Comparison of ENCODE assay signal across 9 cellular contexts in genomic region chr7:100865372-100865911, GRCh38. TPM values are rescaled to one million over a fixed set of nuclear protein-coding genes. Genes with fewer than 3 reads are reported as not detected.
DNase-seq lines count a peak whose midpoint lies in the region; ATAC-seq, FAIRE-seq and TF ChIP-seq lines count a peak whose summit lies in the region.
"Had no signal": no experiment of that assay in that cellular context is flagged by ENCODE, and none has a peak within 500 bp of the region (broad histone marks: within the 10 kb centered on the region; RNA-seq: fewer than 3 reads in every experiment).

No MANE protein-coding gene starts in this region.

- TF ChIP-seq CTCF in CD8-positive, alpha-beta T cell (IDR thresholded peaks at IDR 0.05): no peak
- TF ChIP-seq CTCF in H1 (IDR thresholded peaks at IDR 0.05; ENCODE audit: control extremely low read depth in 1 of 3, insufficient read depth in 1 of 3, low read depth in 1 of 3, low read length in 3 of 3) (peak in 2 of 3 experiments; percentile 8 to 41; a peak in 2 of 4 replicates), glutamatergic neuron (IDR thresholded peaks at IDR 0.05; ENCODE audit: partially characterized antibody, unreplicated experiment) (no peak), kidney (IDR thresholded peaks at IDR 0.05; ENCODE audit: borderline replicate concordance, extremely low read depth, insufficient read depth) (no peak)

- no peak overlapping the region for H2AK5ac ChIP-seq in H1 (ENCODE audit: low read depth, low read length)
- H2AK5ac ChIP-seq in trophoblast cell (ENCODE audit: low read length): peak overlapping the region; percentile 19

- no peaks in the 10 kb centered on the region for H3K9me3 ChIP-seq in CD8-positive, alpha-beta T cell (ENCODE audit: low read length)
- H3K9me3 ChIP-seq in H1 (ENCODE audit: insufficient read depth in 2 of 2, low read depth in 1 of 2, low read length in 1 of 2): no peaks in the 10 kb centered on the region
- peaks cover 1% of the 10 kb centered on the region for H3K9me3 ChIP-seq in trophoblast cell (ENCODE audit: insufficient read depth, low read depth, low read length)
- no peaks in the 10 kb centered on the region for H3K9me3 ChIP-seq in kidney (ENCODE audit: control insufficient read depth in 1 of 2, low read length in 2 of 2)

- peaks cover 37% of the 10 kb centered on the region for H3K36me3 Mint-ChIP-seq in CD8-positive, alpha-beta T cell
- H3K36me3 Mint-ChIP-seq in glutamatergic neuron (ENCODE audit: unreplicated experiment): no peaks in the 10 kb centered on the region
- H3K36me3 Mint-ChIP-seq: IgD-negative memory B cell had no signal

- peaks cover 23% of the 10 kb centered on the region for H3K4me1 ChIP-seq in CD8-positive, alpha-beta T cell (ENCODE audit: insufficient read depth, low read length)
- H3K4me1 ChIP-seq in H1 (replicated peaks in 1 of 4; ENCODE audit: control insufficient read depth in 3 of 4, insufficient read depth in 4 of 4, low read length in 3 of 4): peaks cover 2 to 16% (median 11%) of the 10 kb centered on the region in 4 experiments
- H3K4me1 ChIP-seq in trophoblast cell (ENCODE audit: control insufficient read depth in 1 of 2, insufficient read depth in 2 of 2, low read length in 2 of 2): peaks cover 10 to 12% of the 10 kb centered on the region in 2 experiments
- H3K4me1 ChIP-seq in kidney (ENCODE audit: control insufficient read depth in 1 of 2, insufficient read depth in 1 of 2, low read depth in 1 of 2, low read length in 2 of 2): peaks cover 13 to 22% of the 10 kb centered on the region in 2 donors

- peaks cover 6% of the 10 kb centered on the region; the same call in 1 of the 2 replicates for H3K23me2 ChIP-seq in H1 (ENCODE audit: low read depth, low read length)

- TF ChIP-seq RAD21 in H1 (IDR thresholded peaks at IDR 0.05 in 1 of 2, conservative IDR thresholded peaks at IDR 0.05 in 1 of 2; ENCODE audit: low read depth in 2 of 2, low read length in 2 of 2): peak in 1 of 2 experiments; percentile 26; a peak in 1 of 4 replicates

- H3K27me3 Mint-ChIP-seq in CD8-positive, alpha-beta T cell (ENCODE audit: low read depth): no peaks in the 10 kb centered on the region
- H3K27me3 Mint-ChIP-seq in glutamatergic neuron (ENCODE audit: unreplicated experiment): peaks cover 7% of the 10 kb centered on the region
- H3K27me3 Mint-ChIP-seq: IgD-negative memory B cell had no signal

- H4K8ac ChIP-seq in H1 (ENCODE audit: extremely low read depth, insufficient read depth, low read length) (no peak overlapping the region), trophoblast cell (ENCODE audit: low read depth, low read length) (no peak overlapping the region)

- H3K36me3 ChIP-seq in CD8-positive, alpha-beta T cell (ENCODE audit: insufficient read depth, low read length): peaks cover 10% of the 10 kb centered on the region
- peaks cover 10 to 22% (median 12%) of the 10 kb centered on the region in 4 experiments for H3K36me3 ChIP-seq in H1 (ENCODE audit: control insufficient read depth in 2 of 4, insufficient read depth in 4 of 4, low read length in 3 of 4)
- H3K36me3 ChIP-seq in trophoblast cell (ENCODE audit: control insufficient read depth in 1 of 2, insufficient read depth in 2 of 2, low read length in 2 of 2): peaks cover 35 to 40% of the 10 kb centered on the region in 2 experiments
- peaks cover 1 to 8% of the 10 kb centered on the region in 2 donors for H3K36me3 ChIP-seq in kidney (ENCODE audit: control insufficient read depth in 1 of 2, insufficient read depth in 2 of 2, low read length in 2 of 2)

- H3K27ac ChIP-seq in CD8-positive, alpha-beta T cell (ENCODE audit: low read depth, low read length): peak overlapping the region; percentile 54
- H3K27ac ChIP-seq in H1 (ENCODE audit: low read depth, low read length) (no peak overlapping the region), trophoblast cell (ENCODE audit: low read depth, low read length) (no peak overlapping the region), kidney (ENCODE audit: low read depth in 2 of 2, low read length in 2 of 2) (peak overlapping the region in 1 of 2 donors; percentile 20)

- H3K14ac ChIP-seq in H1 (ENCODE audit: insufficient read length) (no peak overlapping the region), trophoblast cell (ENCODE audit: low read length) (no peak overlapping the region)

- TF ChIP-seq POLR2A in H1 (IDR thresholded peaks at IDR 0.05; ENCODE audit: control extremely low read depth in 1 of 2, low read depth in 2 of 2, low read length in 2 of 2): no peak

- no peak overlapping the region for H2BK20ac ChIP-seq in H1 (ENCODE audit: low read length)

- no peak for TF ChIP-seq EP300 in H1 (IDR thresholded peaks at IDR 0.05; ENCODE audit: borderline replicate concordance in 1 of 2, low read depth in 2 of 2, low read length in 2 of 2)

- H3K9ac ChIP-seq in H1 (replicated peaks in 1 of 4; ENCODE audit: extremely low read depth in 1 of 4, low read depth in 3 of 4, low read length in 3 of 4): no peak overlapping the region
- no peak overlapping the region for H3K9ac ChIP-seq in trophoblast cell (ENCODE audit: low read length)
- H3K9ac ChIP-seq in kidney (ENCODE audit: low read length in 2 of 2): no peak overlapping the region

- H3K4me3 ChIP-seq in CD8-positive, alpha-beta T cell (ENCODE audit: low read depth, low read length): peak overlapping the region; percentile 36
- H3K4me3 ChIP-seq in H1 (ENCODE audit: extremely low read depth in 1 of 4, insufficient read depth in 2 of 4, low read depth in 3 of 4, low read length in 4 of 4) (no peak overlapping the region), trophoblast cell (ENCODE audit: low read depth, low read length) (no peak overlapping the region), kidney (ENCODE audit: low read length in 2 of 2) (no peak overlapping the region)

- H3K27me3 ChIP-seq in CD8-positive, alpha-beta T cell (ENCODE audit: insufficient read depth, low read length): no peaks in the 10 kb centered on the region
- H3K27me3 ChIP-seq in H1 (replicated peaks in 1 of 4; ENCODE audit: control insufficient read depth in 3 of 4, extremely low read depth in 1 of 4, insufficient read depth in 3 of 4, low read length in 3 of 4) (no peaks in the 10 kb centered on the region), trophoblast cell (ENCODE audit: insufficient read depth, low read length) (no peaks in the 10 kb centered on the region)

- no peak for ATAC-seq in CD8-positive, alpha-beta T cell
- ATAC-seq in HG03175 (IDR thresholded peaks at IDR 0.05; ENCODE audit: unreplicated experiment): no peak

- H3K4ac ChIP-seq in H1 (replicated peaks; ENCODE audit: insufficient read length, low read depth, low read length) (no peak overlapping the region), trophoblast cell (ENCODE audit: low read depth, low read length) (no peak overlapping the region)

- no peak overlapping the region for H3K4me2 ChIP-seq in H1 (ENCODE audit: insufficient read depth in 1 of 2, low read depth in 2 of 2, low read length in 2 of 2)
- no peak overlapping the region for H3K4me2 ChIP-seq in trophoblast cell (ENCODE audit: low read length)

- no peaks in the 10 kb centered on the region for H3K9me3 Mint-ChIP-seq in CD8-positive, alpha-beta T cell
- H3K9me3 Mint-ChIP-seq in glutamatergic neuron (ENCODE audit: unreplicated experiment): peaks cover 5% of the 10 kb centered on the region
- H3K9me3 Mint-ChIP-seq: IgD-negative memory B cell had no signal

- POLR2A ChIA-PET in CD8-positive, alpha-beta T cell (lab: Charles Lee): interaction anchor here (1.8 kb wide), 1 partner anchor 10 kb away, joined by 11 read pairs; the partner anchor contains the start of gene SRRT
- POLR2A ChIA-PET in H1 (lab: Charles Lee; ENCODE audit: partially characterized antibody): interaction anchor here (1.2 to 2.1 kb wide), 4 partner anchors 9 to 62 kb away, joined by 3 to 5 read pairs (median 4); partner anchors contain the start of gene SRRT

- H2BK5ac ChIP-seq in H1 (ENCODE audit: low read depth, low read length): no peak overlapping the region
- no peak overlapping the region for H2BK5ac ChIP-seq in trophoblast cell (ENCODE audit: low read depth, low read length, poor library complexity)

- no peak overlapping the region for H4K91ac ChIP-seq in H1 (replicated peaks; ENCODE audit: insufficient read length, low read length)
- H4K91ac ChIP-seq in trophoblast cell (ENCODE audit: low read depth, low read length): no peak overlapping the region

- no peak overlapping the region for H4K12ac ChIP-seq in trophoblast cell (ENCODE audit: low read depth, low read length)

- no peak for DNase-seq in CD8-positive, alpha-beta T cell
- DNase-seq in NCI-H1092 (lab: John Stamatoyannopoulos, UW) (peak; percentile 14), H1 (ENCODE audit: low read depth in 1 of 2, low spot score in 2 of 2) (no peak), trophoblast cell (peak; percentile 94 to 97), glutamatergic neuron (no peak), kidney (no peak), DMS79 treated with DMSO at 0.1 percent for 48 hours (lab: John Stamatoyannopoulos, UW) (no peak)

- intact Hi-C loops in CD8-positive, alpha-beta T cell (cut with DNase I, micrococcal nuclease): no loop called here
- intact Hi-C loops in kidney (cut with DNase I): no loop called here

- peaks cover 19% of the 10 kb centered on the region for H3K4me1 Mint-ChIP-seq in CD8-positive, alpha-beta T cell (ENCODE audit: low read depth)
- H3K4me1 Mint-ChIP-seq in glutamatergic neuron (ENCODE audit: low read depth, unreplicated experiment): peaks cover 1% of the 10 kb centered on the region

- no peak overlapping the region; the same call in 1 of the 2 replicates for H3K18ac ChIP-seq in H1 (ENCODE audit: extremely low read depth, low read length)
- H3K18ac ChIP-seq in trophoblast cell (ENCODE audit: low read length): no peak overlapping the region

- H3K79me1 ChIP-seq in H1 (ENCODE audit: low read depth, low read length) (peaks cover 5% of the 10 kb centered on the region; the same call in 1 of the 2 replicates), trophoblast cell (ENCODE audit: low read length) (peaks cover 22% of the 10 kb centered on the region)

- 82% methylated on average over 17 of the region's 17 CpGs; no CpG with 5 or more reads in 1 of the 2 experiments for WGBS in H1 (ENCODE audit: extremely low coverage in 1 of 2, insufficient coverage in 1 of 2, insufficient read length in 1 of 2, insufficient replicate concordance in 2 of 2, low coverage in 1 of 2, low lambda C conversion rate in 2 of 2, missing lambda C conversion rate in 1 of 2), 2 experiments
- no CpG with 5 or more reads among the region's 17 CpGs for WGBS in trophoblast cell (ENCODE audit: extremely low coverage, insufficient coverage, insufficient read length)

- H2BK120ac ChIP-seq in H1 (replicated peaks; ENCODE audit: low read depth, low read length): no peak overlapping the region
- no peak overlapping the region for H2BK120ac ChIP-seq in trophoblast cell (ENCODE audit: insufficient read depth, low read length, poor library complexity)

- H3K4me3 Mint-ChIP-seq in CD8-positive, alpha-beta T cell: no peak overlapping the region
- H3K4me3 Mint-ChIP-seq in glutamatergic neuron (ENCODE audit: unreplicated experiment): no peak overlapping the region

- H4K5ac ChIP-seq in H1 (ENCODE audit: insufficient read length, low read depth, low read length): no peak overlapping the region

- H3K56ac ChIP-seq in H1 (replicated peaks; ENCODE audit: insufficient read length, low read depth, low read length): no peak overlapping the region

- H3K23ac ChIP-seq in H1 (ENCODE audit: insufficient read length) (no peak overlapping the region), trophoblast cell (ENCODE audit: low read length) (no peak overlapping the region)

- H3K79me2 ChIP-seq in H1 (ENCODE audit: control insufficient read depth in 1 of 2, insufficient read depth in 2 of 2, low read length in 2 of 2) (peaks cover 0 to 18% of the 10 kb centered on the region in 2 experiments; a peak in 3 of 4 replicates), trophoblast cell (ENCODE audit: control insufficient read depth, insufficient read depth, low read length, poor library complexity) (peaks cover 25% of the 10 kb centered on the region)

- peak overlapping the region; percentile 55 for H3K27ac Mint-ChIP-seq in CD8-positive, alpha-beta T cell
- H3K27ac Mint-ChIP-seq in glutamatergic neuron (ENCODE audit: unreplicated experiment): no peak overlapping the region

- H4K20me1 ChIP-seq in H1 (replicated peaks in 1 of 2; ENCODE audit: control insufficient read depth in 1 of 2, insufficient read depth in 2 of 2, low read length in 2 of 2): peaks cover 0 to 3% of the 10 kb centered on the region in 2 experiments

- H2BK15ac ChIP-seq in H1 (ENCODE audit: low read length): no peak overlapping the region

- FAIRE-seq in H1 (lab: Jason Lieb, UNC) (no peak), kidney (lab: Jason Lieb, UNC) (no peak)

- no peak overlapping the region for H2BK12ac ChIP-seq in H1 (ENCODE audit: low read depth, low read length)
- no peak overlapping the region for H2BK12ac ChIP-seq in trophoblast cell (ENCODE audit: low read length)

- CTCF ChIA-PET in CD8-positive, alpha-beta T cell (lab: Charles Lee): no interaction called here
- CTCF ChIA-PET in H1 (lab: Charles Lee; ENCODE audit: partially characterized antibody): interaction anchor here (1.6 to 4.5 kb wide), 3 partner anchors 9 to 65 kb away, joined by 4 to 25 read pairs (median 8); no protein-coding TSS in a partner anchor

- H2AFZ ChIP-seq in H1 (ENCODE audit: low read length) (no peak overlapping the region), trophoblast cell (ENCODE audit: insufficient read depth, low read length, poor library complexity) (no peak overlapping the region)

RNA-seq across cellular contexts. Expression of gene TRIP6, which starts 1.7 kb away (rescaled TPM):
- total RNA-seq in CD8-positive, alpha-beta T cell: 1 to 10 TPM; 3.9 to 4.1 TPM
- 103 and 109 TPM in 2 replicates for total RNA-seq in H1 (2021; fragmentation: NEBNext Ultra II Directional; extraction: Animal tissue kit (Norgen Biotek cat#: 25700))
- polyA plus RNA-seq in H1 (2011; rRNA removed) (88.4 and 112 TPM in 2 replicates), kidney (ENCODE audit: insufficient read depth, low read depth, low replicate concordance) (92.6 TPM)
- polyA plus RNA-seq in H1 (2011; cell fraction: cytosol; rRNA removed): 112 TPM
- 145 TPM for polyA plus RNA-seq in H1 (2011; cell fraction: nucleus; rRNA removed)
- 85.3 to 128 TPM (median 117 TPM) in 4 replicates for polyA plus RNA-seq in H1 (2012, experiment 1 of 2)
- polyA plus RNA-seq in H1 (2012, experiment 2 of 2): 101 TPM
- polyA plus RNA-seq in H1 (2013, experiment 1 of 2): 56.2 TPM
- 51.7 TPM for polyA plus RNA-seq in H1 (2013, experiment 2 of 2)
- 34.4 and 35.9 TPM in 2 replicates for polyA minus RNA-seq in H1 (2011; rRNA and poly(A)+ RNA removed)
- 43.7 TPM for polyA minus RNA-seq in H1 (2011; cell fraction: cytosol; rRNA and poly(A)+ RNA removed)
- 36.9 TPM for polyA minus RNA-seq in H1 (2011; cell fraction: nucleus; rRNA and poly(A)+ RNA removed)
- polyA plus RNA-seq in trophoblast cell (2013): 75.4 and 76.0 TPM in 2 replicates
- total RNA-seq in glutamatergic neuron (ENCODE audit: unreplicated experiment) (13.1 TPM), kidney (74.4 TPM)

RNA-seq across cellular contexts. Expression of gene SRRT, which starts 9.5 kb away (rescaled TPM):
- 100 to 1,000 TPM; 491 to 496 TPM for total RNA-seq in CD8-positive, alpha-beta T cell
- 237 and 239 TPM in 2 replicates for total RNA-seq in H1 (2021; fragmentation: NEBNext Ultra II Directional; extraction: Animal tissue kit (Norgen Biotek cat#: 25700))
- polyA plus RNA-seq in H1 (2011; rRNA removed) (66.7 and 103 TPM in 2 replicates), kidney (ENCODE audit: insufficient read depth, low read depth, low replicate concordance) (58.2 TPM)
- polyA plus RNA-seq in H1 (2011; cell fraction: cytosol; rRNA removed): 78.5 TPM
- polyA plus RNA-seq in H1 (2011; cell fraction: nucleus; rRNA removed): 456 TPM
- 212 to 245 TPM (median 235 TPM) in 4 replicates for polyA plus RNA-seq in H1 (2012, experiment 1 of 2)
- 131 TPM for polyA plus RNA-seq in H1 (2012, experiment 2 of 2)
- polyA plus RNA-seq in H1 (2013, experiment 1 of 2): 167 TPM
- 144 TPM for polyA plus RNA-seq in H1 (2013, experiment 2 of 2)
- polyA minus RNA-seq in H1 (2011; rRNA and poly(A)+ RNA removed): 44.1 and 59.4 TPM in 2 replicates
- 112 TPM for polyA minus RNA-seq in H1 (2011; cell fraction: cytosol; rRNA and poly(A)+ RNA removed)
- 143 TPM for polyA minus RNA-seq in H1 (2011; cell fraction: nucleus; rRNA and poly(A)+ RNA removed)
- polyA plus RNA-seq in trophoblast cell (2013): 115 and 117 TPM in 2 replicates
- total RNA-seq in glutamatergic neuron (ENCODE audit: unreplicated experiment) (213 TPM), kidney (127 TPM)

RNA-seq across cellular contexts. Expression of gene SLC12A9, which starts 12.9 kb away (rescaled TPM):
- 10 to 100 TPM; 23.4 to 26.6 TPM for total RNA-seq in CD8-positive, alpha-beta T cell
- 40.1 and 40.7 TPM in 2 replicates for total RNA-seq in H1 (2021; fragmentation: NEBNext Ultra II Directional; extraction: Animal tissue kit (Norgen Biotek cat#: 25700))
- polyA plus RNA-seq in H1 (2011; rRNA removed): 31.4 and 54.0 TPM in 2 replicates
- 28.5 TPM for polyA plus RNA-seq in H1 (2011; cell fraction: cytosol; rRNA removed)
- polyA plus RNA-seq in H1 (2011; cell fraction: nucleus; rRNA removed): 74.3 TPM
- polyA plus RNA-seq in H1 (2012, experiment 1 of 2): 25.4 to 35.3 TPM (median 33.8 TPM) in 4 replicates
- polyA plus RNA-seq in H1 (2012, experiment 2 of 2): 27.5 TPM
- polyA plus RNA-seq in H1 (2013, experiment 1 of 2): 33.2 TPM
- polyA plus RNA-seq in H1 (2013, experiment 2 of 2): 32.9 TPM
- polyA minus RNA-seq in H1 (2011; rRNA and poly(A)+ RNA removed): 13.1 and 22.4 TPM in 2 replicates
- 13.4 TPM for polyA minus RNA-seq in H1 (2011; cell fraction: cytosol; rRNA and poly(A)+ RNA removed)
- 13.4 TPM for polyA minus RNA-seq in H1 (2011; cell fraction: nucleus; rRNA and poly(A)+ RNA removed)
- 18.4 and 20.0 TPM in 2 replicates for polyA plus RNA-seq in trophoblast cell (2013)
- 36.7 TPM for total RNA-seq in glutamatergic neuron (ENCODE audit: unreplicated experiment)
- total RNA-seq in kidney: 29.9 TPM
- 19.7 TPM for polyA plus RNA-seq in kidney (ENCODE audit: insufficient read depth, low read depth, low replicate concordance)

RNA-seq across cellular contexts. Expression of gene UFSP1, which starts 24.1 kb away (rescaled TPM):
- total RNA-seq in CD8-positive, alpha-beta T cell: 1 to 10 TPM; 2.1 TPM
- 4.3 and 4.8 TPM in 2 replicates for total RNA-seq in H1 (2021; fragmentation: NEBNext Ultra II Directional; extraction: Animal tissue kit (Norgen Biotek cat#: 25700))
- polyA plus RNA-seq in H1 (2011; rRNA removed) (1.6 and 2.1 TPM in 2 replicates), kidney (ENCODE audit: insufficient read depth, low read depth, low replicate concordance) (3.8 TPM)
- polyA plus RNA-seq in H1 (2011; cell fraction: cytosol; rRNA removed): 2.0 TPM
- polyA plus RNA-seq in H1 (2011; cell fraction: nucleus; rRNA removed): 3.2 TPM
- 1.9 to 3.0 TPM (median 2.0 TPM) in 4 replicates for polyA plus RNA-seq in H1 (2012, experiment 1 of 2)
- polyA plus RNA-seq in H1 (2012, experiment 2 of 2): 1.5 TPM
- polyA plus RNA-seq in H1 (2013, experiment 1 of 2): 1.6 TPM
- 1.5 TPM for polyA plus RNA-seq in H1 (2013, experiment 2 of 2)
- 1.8 and 4.7 TPM in 2 replicates for polyA minus RNA-seq in H1 (2011; rRNA and poly(A)+ RNA removed)
- polyA minus RNA-seq in H1 (2011; cell fraction: cytosol; rRNA and poly(A)+ RNA removed): 7.5 TPM
- 16.2 TPM for polyA minus RNA-seq in H1 (2011; cell fraction: nucleus; rRNA and poly(A)+ RNA removed)
- 1.4 and 1.6 TPM in 2 replicates for polyA plus RNA-seq in trophoblast cell (2013)
- total RNA-seq in glutamatergic neuron (ENCODE audit: unreplicated experiment) (3.2 TPM), kidney (3.4 TPM)

RNA-seq across cellular contexts. Expression of gene ACHE, which starts 30.2 kb away (rescaled TPM):
- total RNA-seq in CD8-positive, alpha-beta T cell: 1 to 10 TPM; 7.7 to 9.1 TPM
- 4.3 and 4.8 TPM in 2 replicates for total RNA-seq in H1 (2021; fragmentation: NEBNext Ultra II Directional; extraction: Animal tissue kit (Norgen Biotek cat#: 25700))
- polyA plus RNA-seq in H1 (2011; rRNA removed) (1.4 and 2.8 TPM in 2 replicates), kidney (ENCODE audit: insufficient read depth, low read depth, low replicate concordance) (1.6 TPM)
- 1.8 TPM for polyA plus RNA-seq in H1 (2011; cell fraction: cytosol; rRNA removed)
- polyA plus RNA-seq in H1 (2011; cell fraction: nucleus; rRNA removed): 7.7 TPM
- 1.6 to 2.9 TPM (median 2.2 TPM) in 4 replicates for polyA plus RNA-seq in H1 (2012, experiment 1 of 2)
- polyA plus RNA-seq in H1 (2012, experiment 2 of 2): 1.2 TPM
- 6.7 TPM for polyA plus RNA-seq in H1 (2013, experiment 1 of 2)
- 6.3 TPM for polyA plus RNA-seq in H1 (2013, experiment 2 of 2)
- 0.44 and 0.95 TPM in 2 replicates for polyA minus RNA-seq in H1 (2011; rRNA and poly(A)+ RNA removed)
- 2.3 TPM for polyA minus RNA-seq in H1 (2011; cell fraction: cytosol; rRNA and poly(A)+ RNA removed)
- 2.3 TPM for polyA minus RNA-seq in H1 (2011; cell fraction: nucleus; rRNA and poly(A)+ RNA removed)
- 10.2 and 11.1 TPM in 2 replicates for polyA plus RNA-seq in trophoblast cell (2013)
- total RNA-seq in glutamatergic neuron (ENCODE audit: unreplicated experiment) (30.0 TPM), kidney (3.6 TPM)
- polyA plus RNA-seq: IgD-negative memory B cell had no signal

Comparison
In these comparisons a context has a peak if more than half of its experiments do, and no peak if none do; other contexts are left out.
1. DNase-seq: peak in NCI-H1092 (single experiment) and trophoblast cell (2 of 2); none in CD8-positive, alpha-beta T cell (0 of 7), H1 (0 of 2), glutamatergic neuron (single experiment), kidney (single experiment) and DMS79 treated with DMSO at 0.1 percent for 48 hours (single experiment).
2. CTCF ChIP-seq: peak in H1 (2 of 3); none in CD8-positive, alpha-beta T cell (single experiment), glutamatergic neuron (single experiment) and kidney (single experiment).